13 cellular contexts compared by ENCODE assay signal in the genomic region with DNA sequence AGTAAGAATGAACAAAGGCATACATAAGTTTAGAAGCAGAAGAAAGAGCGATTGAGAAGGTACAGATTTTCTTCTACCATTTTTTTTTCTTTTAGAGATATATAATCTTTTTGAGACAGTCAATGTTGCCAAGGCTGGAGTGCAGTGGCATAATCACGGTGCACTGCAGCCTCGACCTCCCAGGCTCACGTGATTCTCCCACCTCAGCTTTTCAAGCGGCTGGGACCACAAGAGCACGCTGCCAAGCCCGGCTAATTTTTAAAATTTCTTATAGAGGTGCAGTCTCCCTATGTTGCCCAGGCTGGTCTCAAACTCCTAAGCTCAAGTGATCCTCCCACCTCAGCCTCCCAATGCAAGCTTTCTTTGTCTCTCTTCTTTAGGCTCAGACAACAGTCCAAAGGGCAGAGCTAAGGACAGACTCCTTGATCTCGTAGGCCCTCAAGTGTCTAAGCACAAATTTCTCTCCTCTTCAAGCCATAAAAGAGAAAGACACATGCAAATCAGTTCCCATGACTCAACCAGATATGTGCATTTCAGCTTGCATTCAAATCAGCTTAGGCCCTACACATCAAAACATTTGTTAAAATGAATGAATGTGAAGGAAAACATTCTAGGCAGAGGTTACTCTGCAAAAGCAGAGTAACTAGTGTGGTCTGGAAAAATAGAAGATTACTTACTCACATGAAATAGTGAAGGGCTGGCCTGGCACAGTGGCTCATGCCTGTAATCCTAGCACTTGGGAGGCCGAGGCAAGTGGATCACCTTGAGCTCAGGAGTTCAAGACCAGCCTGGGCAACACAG. TPM values are rescaled to one million over a fixed set of nuclear protein-coding genes. Genes with fewer than 3 reads are reported as not detected.
DNase-seq lines count a peak whose midpoint lies in the region; ATAC-seq, FAIRE-seq and TF ChIP-seq lines count a peak whose summit lies in the region.
"Had no signal": no experiment of that assay in that cellular context is flagged by ENCODE, and none has a peak within 500 bp of the region (broad histone marks: within the 10 kb centered on the region; RNA-seq: fewer than 3 reads in every experiment).

No MANE protein-coding gene starts in this region.

- no peaks in the 10 kb centered on the region for H3K9me3 Mint-ChIP-seq in activated T-cell treated with anti-CD3 and anti-CD28 coated beads, Interleukin-2, amount 50 U/mL, for 4 hours
- peaks cover 1% of the 10 kb centered on the region for H3K9me3 Mint-ChIP-seq in astrocyte (ENCODE audit: unreplicated experiment)
- H3K9me3 Mint-ChIP-seq in mesothelial cell of epicardium: no peaks in the 10 kb centered on the region
- H3K9me3 Mint-ChIP-seq: activated naive CD8-positive, alpha-beta T cell treated with anti-CD3 and anti-CD28 coated beads, Interleukin-2, amount 10 ng/mL, durations not matched to agents 7 days and 5 days; T-cell had no signal

- peak; percentile 32 to 46 for ATAC-seq in activated T-cell treated with anti-CD3 and anti-CD28 coated beads, Interleukin-2, amount 50 U/mL, for 4 hours
- ATAC-seq in HG03060 (IDR thresholded peaks at IDR 0.05; ENCODE audit: low read depth, unreplicated experiment) (peak; percentile 35), GM18519 (IDR thresholded peaks at IDR 0.05; ENCODE audit: low FRiP score, unreplicated experiment) (no peak)
- ATAC-seq: T-cell had no signal

- H3K4me3 Mint-ChIP-seq in activated T-cell treated with anti-CD3 and anti-CD28 coated beads, Interleukin-2, amount 50 U/mL, for 4 hours: no peak overlapping the region
- H3K4me3 Mint-ChIP-seq in astrocyte (ENCODE audit: unreplicated experiment) (no peak overlapping the region), mesothelial cell of epicardium (no peak overlapping the region)
- H3K4me3 Mint-ChIP-seq: activated naive CD8-positive, alpha-beta T cell treated with anti-CD3 and anti-CD28 coated beads, Interleukin-2, amount 10 ng/mL, durations not matched to agents 7 days and 5 days had no signal

- FAIRE-seq in astrocyte (lab: Jason Lieb, UNC): no peak

- no peak for DNase-seq in activated T-cell treated with anti-CD3 and anti-CD28 coated beads, Interleukin-2, amount 50 U/mL, for 4 hours
- DNase-seq in activated T-cell treated with anti-CD3 and anti-CD28 coated beads for 4 hours (no peak), astrocyte (ENCODE audit: low read depth) (peak; percentile 46), stromal cell of bone marrow (ENCODE audit: low read depth) (peak; percentile 36), mesothelial cell of epicardium (ENCODE audit: low spot score in 2 of 2, unreplicated experiment in 2 of 2) (no peak), head of caudate nucleus (no peak)
- DNase-seq: activated naive CD8-positive, alpha-beta T cell treated with anti-CD3 and anti-CD28 coated beads, Interleukin-2, amount 10 ng/mL, durations not matched to agents 7 days and 5 days; MM.1S; stimulated activated naive CD4-positive, alpha-beta T cell treated with Interleukin-2 at 50 U/mL for 16 hours; T-cell had no signal

- H3K27ac Mint-ChIP-seq in astrocyte (ENCODE audit: unreplicated experiment): no peak overlapping the region
- H3K27ac Mint-ChIP-seq in mesothelial cell of epicardium: no peak overlapping the region
- H3K27ac Mint-ChIP-seq: activated naive CD8-positive, alpha-beta T cell treated with anti-CD3 and anti-CD28 coated beads, Interleukin-2, amount 10 ng/mL, durations not matched to agents 7 days and 5 days had no signal

- peaks cover 58% of the 10 kb centered on the region for H3K79me2 ChIP-seq in astrocyte (ENCODE audit: insufficient read depth, low read length)

- H3K36me3 Mint-ChIP-seq in activated T-cell treated with anti-CD3 and anti-CD28 coated beads, Interleukin-2, amount 50 U/mL, for 4 hours (ENCODE audit: insufficient read depth): peaks cover 4% of the 10 kb centered on the region
- H3K36me3 Mint-ChIP-seq in astrocyte (ENCODE audit: low read depth, unreplicated experiment): no peaks in the 10 kb centered on the region
- H3K36me3 Mint-ChIP-seq in mesothelial cell of epicardium: no peaks in the 10 kb centered on the region
- H3K36me3 Mint-ChIP-seq: T-cell had no signal

- H3K9ac ChIP-seq in astrocyte (ENCODE audit: low read length): no peak overlapping the region

- H3K4me1 Mint-ChIP-seq in activated T-cell treated with anti-CD3 and anti-CD28 coated beads, Interleukin-2, amount 50 U/mL, for 4 hours (ENCODE audit: low read depth): peaks cover 74% of the 10 kb centered on the region
- no peaks in the 10 kb centered on the region for H3K4me1 Mint-ChIP-seq in astrocyte (ENCODE audit: low read depth, unreplicated experiment)
- no peaks in the 10 kb centered on the region for H3K4me1 Mint-ChIP-seq in mesothelial cell of epicardium

- no peaks in the 10 kb centered on the region for H3K27me3 ChIP-seq in astrocyte (ENCODE audit: insufficient read depth, low read length)
- H3K27me3 ChIP-seq: neutrophil had no signal

- H3K4me3 ChIP-seq in astrocyte (ENCODE audit: insufficient read depth, low read depth, low read length): no peak overlapping the region

- no peak overlapping the region for H3K4me2 ChIP-seq in astrocyte (ENCODE audit: low read length)

- no peaks in the 10 kb centered on the region for H3K9me3 ChIP-seq in astrocyte (ENCODE audit: insufficient read depth, low read depth, low read length)
- H3K9me3 ChIP-seq: neutrophil had no signal

- H2AFZ ChIP-seq in astrocyte (ENCODE audit: low read depth, low read length): no peak overlapping the region

- TF ChIP-seq CTCF in astrocyte (IDR thresholded peaks at IDR 0.05; ENCODE audit: insufficient read depth, low read depth, low read length) (no peak), mesothelial cell of epicardium (IDR thresholded peaks at IDR 0.05; ENCODE audit: unreplicated experiment) (no peak)

- H3K27me3 Mint-ChIP-seq in activated T-cell treated with anti-CD3 and anti-CD28 coated beads, Interleukin-2, amount 50 U/mL, for 4 hours (ENCODE audit: low read depth): no peaks in the 10 kb centered on the region
- no peaks in the 10 kb centered on the region for H3K27me3 Mint-ChIP-seq in astrocyte (ENCODE audit: low read depth, unreplicated experiment)
- H3K27me3 Mint-ChIP-seq in mesothelial cell of epicardium (ENCODE audit: low read depth): no peaks in the 10 kb centered on the region
- H3K27me3 Mint-ChIP-seq: activated naive CD8-positive, alpha-beta T cell treated with anti-CD3 and anti-CD28 coated beads, Interleukin-2, amount 10 ng/mL, durations not matched to agents 7 days and 5 days; T-cell had no signal

- H3K27ac ChIP-seq in astrocyte (ENCODE audit: low read depth, low read length): no peak overlapping the region

- intact Hi-C loops in head of caudate nucleus (cut with DNase I): no loop called here

- peaks cover 44% of the 10 kb centered on the region for H4K20me1 ChIP-seq in astrocyte (ENCODE audit: insufficient read depth, low read length)

- no peaks in the 10 kb centered on the region for H3K36me3 ChIP-seq in astrocyte (ENCODE audit: insufficient read depth, low read length)
- H3K36me3 ChIP-seq: neutrophil had no signal

- H3K4me1 ChIP-seq in astrocyte (ENCODE audit: insufficient read depth, low read length): no peaks in the 10 kb centered on the region

RNA-seq across cellular contexts. Expression of a gene that starts 18.0 kb away (rescaled TPM):
- 10 to 100 TPM; 52.5 to 57.6 (median 52.9) TPM for total RNA-seq in activated T-cell treated with anti-CD3 and anti-CD28 coated beads, Interleukin-2, amount 50 U/mL, for 4 hours
- total RNA-seq in astrocyte: 23.8 TPM in 2 replicates
- 19.6 to 21.7 TPM (median 21.6 TPM) in 3 replicates for total RNA-seq in mesothelial cell of epicardium

Comparison
In these comparisons a context has a peak if more than half of its experiments do, and no peak if none do; other contexts are left out.
1. DNase-seq: peak in astrocyte (single experiment) and stromal cell of bone marrow (single experiment); none in activated T-cell treated with anti-CD3 and anti-CD28 coated beads, Interleukin-2, amount 50 U/mL, for 4 hours (single experiment), activated T-cell treated with anti-CD3 and anti-CD28 coated beads for 4 hours (single experiment), mesothelial cell of epicardium (0 of 2) and head of caudate nucleus (0 of 42).